9 cellular contexts compared by ENCODE assay signal in genomic region chrX:13778916-13779315, GRCh38. TPM values are rescaled to one million over a fixed set of nuclear protein-coding genes. Genes with fewer than 3 reads are reported as not detected.
A peak's percentile ranks its signal among the peaks of the same experiment; 100 is the strongest.
DNase-seq lines count a peak whose midpoint lies in the region; ATAC-seq and TF ChIP-seq lines count a peak whose summit lies in the region.
"Had no signal": no experiment of that assay in that cellular context is flagged by ENCODE, and none has a peak within 500 bp of the region (broad histone marks: within the 10 kb centered on the region; RNA-seq: fewer than 3 reads in every experiment).

No MANE protein-coding gene starts in this region.

- peak; percentile 22 for TF ChIP-seq CTCF in choroid plexus epithelial cell (conservative IDR thresholded peaks at IDR 0.05; ENCODE audit: low read depth, low read length)

- ATAC-seq in HG03135 (IDR thresholded peaks at IDR 0.05; ENCODE audit: unreplicated experiment) = no peak

- H3K4me3 ChIP-seq in choroid plexus epithelial cell (ENCODE audit: low read depth, low read length) = no peak overlapping the region

- DNase-seq in activated CD4-positive, alpha-beta T cell treated with anti-CD3 and anti-CD28 coated beads, Interleukin-2, amount 50 U/mL, for 48 hours = peak; percentile 2 to 5
- no peak for DNase-seq in activated CD4-positive, alpha-beta T cell treated with anti-CD3 and anti-CD28 coated beads for 4 hours
- peak; percentile 49 for DNase-seq in M059J (ENCODE audit: low read depth)
- peak; percentile 65 for DNase-seq in choroid plexus epithelial cell (ENCODE audit: low read depth)
- DNase-seq in myocyte (ENCODE audit: low read depth) = peak; percentile 66
- DNase-seq in islet precursor cell = no peak
- no peak for DNase-seq in NCI-H1092 (lab: John Stamatoyannopoulos, UW)
- DNase-seq: BE2C had no signal

RNA-seq across cellular contexts. Expression of gene GPM6B, which starts 38.0 kb away (rescaled TPM):
- 0.07 TPM in 1 of 2 replicates, not detected in the other for total RNA-seq in M059J (2014; rRNA removed; shearing (Covaris generic))
- total RNA-seq in myocyte = 102 and 159 TPM in 2 replicates
- 8.6 TPM for polyA plus RNA-seq in myocyte (2012)

RNA-seq across cellular contexts. Expression of gene OFD1, which starts 44.4 kb away (rescaled TPM):
- total RNA-seq in M059J (2014; rRNA removed; shearing (Covaris generic)) = 7.2 and 12.9 TPM in 2 replicates
- 9.9 and 20.1 TPM in 2 replicates for total RNA-seq in myocyte
- polyA plus RNA-seq in myocyte (2012) = 6.5 TPM

RNA-seq across cellular contexts. Expression of gene TRAPPC2, which starts 44.5 kb away (rescaled TPM):
- 21.9 and 22.0 TPM in 2 replicates for total RNA-seq in M059J (2014; rRNA removed; shearing (Covaris generic))
- 16.6 and 25.4 TPM in 2 replicates for total RNA-seq in myocyte
- polyA plus RNA-seq in myocyte (2012) = 8.8 TPM

Comparison
In these comparisons a context has a peak if more than half of its experiments do, and no peak if none do; other contexts are left out.
1. DNase-seq: peak in activated CD4-positive, alpha-beta T cell treated with anti-CD3 and anti-CD28 coated beads, Interleukin-2, amount 50 U/mL, for 48 hours (2 of 2), M059J (single experiment), choroid plexus epithelial cell (single experiment) and myocyte (single experiment); none in activated CD4-positive, alpha-beta T cell treated with anti-CD3 and anti-CD28 coated beads for 4 hours (0 of 2), islet precursor cell (single experiment) and NCI-H1092 (single experiment).
2. RNA of gene GPM6B, which starts 38.0 kb away (total RNA-seq): 102 to 159 TPM in myocyte; 0.07 TPM in M059J; every median in the first group is over 10 times any median in the second.